ENCODE assay signal across 22 cellular contexts in genomic region chr13:110407531-110407930, GRCh38.
A peak's percentile ranks its signal among the peaks of the same experiment; 100 is the strongest.
DNase-seq lines count a peak whose midpoint lies in the region; ATAC-seq and TF ChIP-seq lines count a peak whose summit lies in the region.
"Had no signal": no experiment of that assay in that cellular context is flagged by ENCODE, and none has a peak within 500 bp of the region (broad histone marks: within the 10 kb centered on the region; RNA-seq: fewer than 3 reads in every experiment).

No MANE protein-coding gene starts in this region.

- H3K9me3 Mint-ChIP-seq in neural crest cell (no peaks in the 10 kb centered on the region), CD14-positive monocyte (peaks cover 0 to 3% (median 0%) of the 10 kb centered on the region in 7 donors)
- H3K9me3 Mint-ChIP-seq: dendritic cell treated with granulocyte-macrophage colony-stimulating factor and Interleukin-4, amounts not matched to agents 40 ng/mL and 50 ng/mL, for 4 days had no signal

- ATAC-seq in RWPE2 (ENCODE audit: low read depth), result no peak
- ATAC-seq in GM21447 (IDR thresholded peaks at IDR 0.05; ENCODE audit: unreplicated experiment), result no peak
- ATAC-seq: activated CD8-positive, alpha-beta memory T cell treated with anti-CD3 and anti-CD28 coated beads, Interleukin-2, amount 10 ng/mL, durations not matched to agents 7 days and 5 days; esophagus mucosa had no signal

- H3K4me1 Mint-ChIP-seq in neural crest cell, result peaks cover 11% of the 10 kb centered on the region
- peaks cover 7% of the 10 kb centered on the region for H3K4me1 Mint-ChIP-seq in CD14-positive monocyte

- no peak for TF ChIP-seq EP300 in esophagus muscularis mucosa (IDR thresholded peaks at IDR 0.05)
- TF ChIP-seq EP300 in transverse colon (IDR thresholded peaks at IDR 0.05; ENCODE audit: low read depth), result no peak

- H3K4me1 ChIP-seq in RWPE2 (ENCODE audit: insufficient read depth, poor library complexity, severe bottlenecking), result peaks cover 35% of the 10 kb centered on the region
- H3K4me1 ChIP-seq in esophagus muscularis mucosa, result peaks cover 75 to 96% (median 95%) of the 10 kb centered on the region in 4 donors
- peaks cover 5 to 43% (median 28%) of the 10 kb centered on the region in 4 donors for H3K4me1 ChIP-seq in transverse colon

- H3K27me3 ChIP-seq in RWPE2 (ENCODE audit: insufficient read depth, poor library complexity, severe bottlenecking), result no peaks in the 10 kb centered on the region
- no peaks in the 10 kb centered on the region for H3K27me3 ChIP-seq in esophagus muscularis mucosa
- no peaks in the 10 kb centered on the region for H3K27me3 ChIP-seq in transverse colon
- H3K27me3 ChIP-seq: hepatocyte had no signal

- 35% methylated on average over 9 of the region's 9 CpGs for WGBS in esophagus muscularis mucosa
- WGBS in transverse colon (ENCODE audit: low coverage in 1 of 2), 2 donors, result 34% methylated on average over 9 of the region's 9 CpGs; no CpG with 5 or more reads in 1 of the 2 donors

- TF ChIP-seq CTCF in RWPE2 (IDR thresholded peaks at IDR 0.05; ENCODE audit: poor library complexity, severe bottlenecking) (no peak), esophagus muscularis mucosa (IDR thresholded peaks at IDR 0.05) (no peak), neural crest cell (conservative IDR thresholded peaks at IDR 0.05) (no peak), transverse colon (IDR thresholded peaks at IDR 0.05) (no peak), CD14-positive monocyte (IDR thresholded peaks at IDR 0.05) (no peak)

- H3K9me3 ChIP-seq in RWPE2 (ENCODE audit: severe bottlenecking), result no peaks in the 10 kb centered on the region
- H3K9me3 ChIP-seq in esophagus muscularis mucosa, result no peaks in the 10 kb centered on the region
- H3K9me3 ChIP-seq in transverse colon, result no peaks in the 10 kb centered on the region

- intact Hi-C loops in esophagus muscularis mucosa (cut with DNase I) (no loop called here), transverse colon (cut with DNase I; ENCODE audit: low total_unique reads) (no loop called here), CD14-positive monocyte (cut with micrococcal nuclease) (no loop called here)

- H3K27ac ChIP-seq in RWPE2 (ENCODE audit: poor library complexity, severe bottlenecking) (peak overlapping the region; percentile 78), esophagus muscularis mucosa (replicated peaks in 1 of 4) (peak overlapping the region; percentile 80 to 95 (median 90)), transverse colon (peak overlapping the region; percentile 65 to 89 (median 82))
- H3K27ac ChIP-seq: hepatocyte had no signal

- no peak overlapping the region for H3K4me3 Mint-ChIP-seq in neural crest cell
- H3K4me3 Mint-ChIP-seq in CD14-positive monocyte, result no peak overlapping the region
- H3K4me3 Mint-ChIP-seq: activated CD8-positive, alpha-beta memory T cell treated with anti-CD3 and anti-CD28 coated beads, Interleukin-2, amount 10 ng/mL, durations not matched to agents 7 days and 5 days; dendritic cell treated with granulocyte-macrophage colony-stimulating factor and Interleukin-4, amounts not matched to agents 40 ng/mL and 50 ng/mL, for 4 days had no signal

- H3K4me3 ChIP-seq in RWPE2 (ENCODE audit: severe bottlenecking), result no peak overlapping the region
- H3K4me3 ChIP-seq in esophagus muscularis mucosa, result no peak overlapping the region
- H3K4me3 ChIP-seq in transverse colon, result no peak overlapping the region
- H3K4me3 ChIP-seq: hepatocyte had no signal

- DNase-seq in RWPE2 (ENCODE audit: low spot score) (no peak), esophagus muscularis mucosa (ENCODE audit: extremely low spot score) (no peak), neural crest cell (ENCODE audit: low read depth, low spot score) (no peak), transverse colon (no peak), CD14-positive monocyte (ENCODE audit: low spot score) (no peak), iPS-NIHi7 (ENCODE audit: extremely low spot score) (no peak), NCI-H82 (lab: John Stamatoyannopoulos, UW) (no peak)
- DNase-seq: activated CD4-positive, CD25-positive, alpha-beta regulatory T cell treated with anti-CD3 and anti-CD28 coated beads, Interleukin-2, amount 50 U/mL, for 72 hours; activated CD8-positive, alpha-beta memory T cell treated with anti-CD3 and anti-CD28 coated beads, Interleukin-2, amount 10 ng/mL, durations not matched to agents 7 days and 5 days; activated naive CD4-positive, alpha-beta T cell; C1 segment of cervical spinal cord; DMS79 treated with DMSO at 0.1 percent for 48 hours; kidney glomerular epithelial cell; MV-4-11; NCI-H1930; NCI-H524; T-helper 9 cell had no signal

- H3K36me3 ChIP-seq in RWPE2 (ENCODE audit: low read depth) (peaks cover 2% of the 10 kb centered on the region; the same call in 1 of the 2 replicates), esophagus muscularis mucosa (peaks cover 0 to 7% (median 2%) of the 10 kb centered on the region in 4 donors), transverse colon (no peaks in the 10 kb centered on the region)

- no peaks in the 10 kb centered on the region for H3K27me3 Mint-ChIP-seq in neural crest cell (ENCODE audit: low read depth)
- peaks cover 30 to 59% (median 32%) of the 10 kb centered on the region in 3 donors for H3K27me3 Mint-ChIP-seq in CD14-positive monocyte (ENCODE audit: low read depth in 3 of 3)
- H3K27me3 Mint-ChIP-seq: progenitor cell of endocrine pancreas had no signal

- TF ChIP-seq POLR2A in esophagus muscularis mucosa (IDR thresholded peaks at IDR 0.05; ENCODE audit: low read depth) (no peak), transverse colon (IDR thresholded peaks at IDR 0.05) (no peak)

- H3K36me3 Mint-ChIP-seq in neural crest cell (ENCODE audit: low read depth) (peaks cover 19% of the 10 kb centered on the region), CD14-positive monocyte (no peaks in the 10 kb centered on the region)
- H3K36me3 Mint-ChIP-seq: activated CD8-positive, alpha-beta memory T cell treated with anti-CD3 and anti-CD28 coated beads, Interleukin-2, amount 10 ng/mL, durations not matched to agents 7 days and 5 days had no signal

- in situ Hi-C loops in transverse colon (cut with MboI; ENCODE audit: low pct_ligation_motif_present in 1 of 4, low pct_unique_long_range_greater_than_20kb in 1 of 4, low sequenced_read_pairs in 3 of 4), result loop anchor here in 3 of 4 donors (10.0 to 25.0 kb wide), 4 partner anchors 170 to 1445 kb away; no protein-coding TSS in a partner anchor

- H3K27ac Mint-ChIP-seq in neural crest cell (ENCODE audit: unreplicated experiment) (peak overlapping the region; percentile 12), CD14-positive monocyte (peak overlapping the region in 1 of 7 donors; percentile 54)
- H3K27ac Mint-ChIP-seq: activated CD8-positive, alpha-beta memory T cell treated with anti-CD3 and anti-CD28 coated beads, Interleukin-2, amount 10 ng/mL, durations not matched to agents 7 days and 5 days; dendritic cell treated with granulocyte-macrophage colony-stimulating factor and Interleukin-4, amounts not matched to agents 40 ng/mL and 50 ng/mL, for 4 days; progenitor cell of endocrine pancreas had no signal
